Comparison of ENCODE assay signal across 10 cellular contexts in genomic region chr13:61954092-61954491, GRCh38.
DNase-seq lines count a peak whose midpoint lies in the region; ATAC-seq and TF ChIP-seq lines count a peak whose summit lies in the region.
"Had no signal": no experiment of that assay in that cellular context is flagged by ENCODE, and none has a peak within 500 bp of the region (broad histone marks: within the 10 kb centered on the region; RNA-seq: fewer than 3 reads in every experiment).

No MANE protein-coding gene starts in this region.

- 6 to 11% (median 10%) methylated on average over 3 of the region's 3 CpGs for WGBS in adrenal gland, 4 donors
- WGBS in mesenchymal stem cell = 17% methylated on average over 2 of the region's 3 CpGs

- no peak overlapping the region for H3K18ac ChIP-seq in mesenchymal stem cell (ENCODE audit: low read depth in 1 of 2, low read length in 2 of 2)

- H3K4me2 ChIP-seq in mesenchymal stem cell (ENCODE audit: low read length, poor library complexity, severe bottlenecking) = no peak overlapping the region

- no peaks in the 10 kb centered on the region for H3K27me3 ChIP-seq in adrenal gland
- H3K27me3 ChIP-seq in mesenchymal stem cell (ENCODE audit: control insufficient read depth in 1 of 2, insufficient read depth in 1 of 2, low read length in 2 of 2) = no peaks in the 10 kb centered on the region
- no peaks in the 10 kb centered on the region for H3K27me3 ChIP-seq in lower lobe of right lung (ENCODE audit: low read depth)

- intact Hi-C loops in adrenal gland (cut with DNase I) = no loop called here
- intact Hi-C loops in lower lobe of right lung (cut with DNase I) = no loop called here

- H3K4ac ChIP-seq in mesenchymal stem cell (ENCODE audit: low read depth in 1 of 2, low read length in 2 of 2) = no peak overlapping the region

- no peak overlapping the region for H4K8ac ChIP-seq in mesenchymal stem cell (ENCODE audit: low read length)

- no peak overlapping the region for H2BK12ac ChIP-seq in mesenchymal stem cell (ENCODE audit: low read length in 2 of 2)

- H3K27ac ChIP-seq in adrenal gland (no peak overlapping the region), mesenchymal stem cell (ENCODE audit: low read length, poor library complexity, severe bottlenecking) (no peak overlapping the region), lower lobe of right lung (no peak overlapping the region)

- peak; percentile 9 for DNase-seq in GM12865 (ENCODE audit: low read depth)
- peak; percentile 18 to 43 for DNase-seq in NCI-H2081 (lab: John Stamatoyannopoulos, UW)
- no peak for DNase-seq in adrenal gland
- DNase-seq in mesenchymal stem cell = peak; percentile 18
- DNase-seq in mesenteric fat pad (ENCODE audit: low spot score) = no peak
- DNase-seq in activated CD4-positive, alpha-beta T cell treated with anti-CD3 and anti-CD28 coated beads for 1 hour = no peak
- no peak for DNase-seq in lower lobe of right lung
- DNase-seq: effector memory CD4-positive, alpha-beta T cell; stimulated activated CD4-positive, alpha-beta T cell treated with anti-CD3 and anti-CD28 coated beads, Interleukin-4, amount 100 ng/mL, for 4 hours had no signal

- no peaks in the 10 kb centered on the region for H3K79me1 ChIP-seq in mesenchymal stem cell (replicated peaks; ENCODE audit: low read length, poor library complexity, severe bottlenecking)

- ATAC-seq in lower lobe of right lung = no peak
- no peak for ATAC-seq in activated CD4-positive, CD25-positive, alpha-beta regulatory T cell treated with anti-CD3 and anti-CD28 coated beads, Interleukin-2, amount 50 U/mL, for 24 hours

- no peak overlapping the region for H2BK5ac ChIP-seq in mesenchymal stem cell (ENCODE audit: low read depth, low read length, poor library complexity, severe bottlenecking)

- no peak overlapping the region for H3K9ac ChIP-seq in mesenchymal stem cell (ENCODE audit: low read length)

- no peaks in the 10 kb centered on the region for H3K36me3 ChIP-seq in adrenal gland (replicated peaks in 1 of 2)
- H3K36me3 ChIP-seq in mesenchymal stem cell (ENCODE audit: control insufficient read depth in 1 of 2, insufficient read depth in 2 of 2, low read depth in 1 of 2, low read length in 2 of 2) = no peaks in the 10 kb centered on the region
- H3K36me3 ChIP-seq in lower lobe of right lung = no peaks in the 10 kb centered on the region

- H3K14ac ChIP-seq in mesenchymal stem cell (ENCODE audit: low read length in 2 of 2) = no peak overlapping the region

- H3K4me1 ChIP-seq in adrenal gland (replicated peaks in 1 of 2) (no peaks in the 10 kb centered on the region), mesenchymal stem cell (ENCODE audit: control insufficient read depth, insufficient read depth, low read depth, low read length) (no peaks in the 10 kb centered on the region), lower lobe of right lung (no peaks in the 10 kb centered on the region)

- H2AFZ ChIP-seq in mesenchymal stem cell (ENCODE audit: low read depth, low read length) = no peak overlapping the region

- no peak overlapping the region for H3K23ac ChIP-seq in mesenchymal stem cell (ENCODE audit: low read length in 2 of 2)

- no peak overlapping the region for H4K91ac ChIP-seq in mesenchymal stem cell (ENCODE audit: low read length)

- peak; percentile 5 for TF ChIP-seq CTCF in GM12865 (IDR thresholded peaks at IDR 0.05; ENCODE audit: insufficient read depth, low read depth, low read length, missing control alignments)
- TF ChIP-seq CTCF in adrenal gland (IDR thresholded peaks at IDR 0.05) = peak in 5 of 6 experiments; percentile 9 to 43 (median 33)
- TF ChIP-seq CTCF in lower lobe of right lung (IDR thresholded peaks at IDR 0.05) = no peak

- H2AK5ac ChIP-seq in mesenchymal stem cell (ENCODE audit: low read length, severe bottlenecking) = no peak overlapping the region

- no peak overlapping the region for H2BK15ac ChIP-seq in mesenchymal stem cell (ENCODE audit: low read depth, poor library complexity, severe bottlenecking)

- H3K4me3 ChIP-seq in GM12865 (ENCODE audit: low read depth, low read length) (no peak overlapping the region), adrenal gland (no peak overlapping the region), mesenchymal stem cell (ENCODE audit: insufficient read depth in 1 of 2, low read depth in 1 of 2, low read length in 2 of 2) (no peak overlapping the region), lower lobe of right lung (no peak overlapping the region)

- H3K9me3 ChIP-seq in adrenal gland (replicated peaks in 1 of 3) (no peaks in the 10 kb centered on the region), mesenchymal stem cell (ENCODE audit: control insufficient read depth, low read length) (no peaks in the 10 kb centered on the region), lower lobe of right lung (no peaks in the 10 kb centered on the region)

- TF ChIP-seq POLR2A in adrenal gland (IDR thresholded peaks at IDR 0.05) = no peak

- no peak overlapping the region for H2BK120ac ChIP-seq in mesenchymal stem cell (ENCODE audit: low read depth, low read length)

Comparison
In these comparisons a context has a peak if more than half of its experiments do, and no peak if none do; other contexts are left out.
1. DNase-seq: peak in GM12865 (single experiment), NCI-H2081 (2 of 2) and mesenchymal stem cell (single experiment); none in adrenal gland (0 of 7), mesenteric fat pad (single experiment), activated CD4-positive, alpha-beta T cell treated with anti-CD3 and anti-CD28 coated beads for 1 hour (single experiment) and lower lobe of right lung (single experiment).